Comparison of ENCODE assay signal across 2 cellular contexts in genomic region chrX:142663330-142664095, GRCh38.
A peak's percentile ranks its signal among the peaks of the same experiment; 100 is the strongest.
TF ChIP-seq lines count a peak whose summit lies in the region.

No MANE protein-coding gene starts in this region.

TF ChIP-seq in liver, 16 proteins besides CTCF, POLR2A, EP300 and RAD21 (continued from another document):
- TF ChIP-seq, protein P1, sequence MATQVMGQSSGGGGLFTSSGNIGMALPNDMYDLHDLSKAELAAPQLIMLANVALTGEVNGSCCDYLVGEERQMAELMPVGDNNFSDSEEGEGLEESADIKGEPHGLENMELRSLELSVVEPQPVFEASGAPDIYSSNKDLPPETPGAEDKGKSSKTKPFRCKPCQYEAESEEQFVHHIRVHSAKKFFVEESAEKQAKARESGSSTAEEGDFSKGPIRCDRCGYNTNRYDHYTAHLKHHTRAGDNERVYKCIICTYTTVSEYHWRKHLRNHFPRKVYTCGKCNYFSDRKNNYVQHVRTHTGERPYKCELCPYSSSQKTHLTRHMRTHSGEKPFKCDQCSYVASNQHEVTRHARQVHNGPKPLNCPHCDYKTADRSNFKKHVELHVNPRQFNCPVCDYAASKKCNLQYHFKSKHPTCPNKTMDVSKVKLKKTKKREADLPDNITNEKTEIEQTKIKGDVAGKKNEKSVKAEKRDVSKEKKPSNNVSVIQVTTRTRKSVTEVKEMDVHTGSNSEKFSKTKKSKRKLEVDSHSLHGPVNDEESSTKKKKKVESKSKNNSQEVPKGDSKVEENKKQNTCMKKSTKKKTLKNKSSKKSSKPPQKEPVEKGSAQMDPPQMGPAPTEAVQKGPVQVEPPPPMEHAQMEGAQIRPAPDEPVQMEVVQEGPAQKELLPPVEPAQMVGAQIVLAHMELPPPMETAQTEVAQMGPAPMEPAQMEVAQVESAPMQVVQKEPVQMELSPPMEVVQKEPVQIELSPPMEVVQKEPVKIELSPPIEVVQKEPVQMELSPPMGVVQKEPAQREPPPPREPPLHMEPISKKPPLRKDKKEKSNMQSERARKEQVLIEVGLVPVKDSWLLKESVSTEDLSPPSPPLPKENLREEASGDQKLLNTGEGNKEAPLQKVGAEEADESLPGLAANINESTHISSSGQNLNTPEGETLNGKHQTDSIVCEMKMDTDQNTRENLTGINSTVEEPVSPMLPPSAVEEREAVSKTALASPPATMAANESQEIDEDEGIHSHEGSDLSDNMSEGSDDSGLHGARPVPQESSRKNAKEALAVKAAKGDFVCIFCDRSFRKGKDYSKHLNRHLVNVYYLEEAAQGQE (IDR thresholded peaks at IDR 0.05) = peak; percentile 56
- peak; percentile 64 to 74 for TF ChIP-seq RXRA (IDR thresholded peaks at IDR 0.05)
- TF ChIP-seq FOXA2 (IDR thresholded peaks at IDR 0.05) = no peak
- TF ChIP-seq HNF4G (IDR thresholded peaks at IDR 0.05) = peak; percentile 99
- peak; percentile 97 to 100 for TF ChIP-seq HNF4A (conservative IDR thresholded peaks at IDR 0.05)
- no peak for TF ChIP-seq NR2F2 (IDR thresholded peaks at IDR 0.05)
- no peak for TF ChIP-seq EGR1 (IDR thresholded peaks at IDR 0.05; ENCODE audit: low read depth in 2 of 2)
- TF ChIP-seq, protein P2, sequence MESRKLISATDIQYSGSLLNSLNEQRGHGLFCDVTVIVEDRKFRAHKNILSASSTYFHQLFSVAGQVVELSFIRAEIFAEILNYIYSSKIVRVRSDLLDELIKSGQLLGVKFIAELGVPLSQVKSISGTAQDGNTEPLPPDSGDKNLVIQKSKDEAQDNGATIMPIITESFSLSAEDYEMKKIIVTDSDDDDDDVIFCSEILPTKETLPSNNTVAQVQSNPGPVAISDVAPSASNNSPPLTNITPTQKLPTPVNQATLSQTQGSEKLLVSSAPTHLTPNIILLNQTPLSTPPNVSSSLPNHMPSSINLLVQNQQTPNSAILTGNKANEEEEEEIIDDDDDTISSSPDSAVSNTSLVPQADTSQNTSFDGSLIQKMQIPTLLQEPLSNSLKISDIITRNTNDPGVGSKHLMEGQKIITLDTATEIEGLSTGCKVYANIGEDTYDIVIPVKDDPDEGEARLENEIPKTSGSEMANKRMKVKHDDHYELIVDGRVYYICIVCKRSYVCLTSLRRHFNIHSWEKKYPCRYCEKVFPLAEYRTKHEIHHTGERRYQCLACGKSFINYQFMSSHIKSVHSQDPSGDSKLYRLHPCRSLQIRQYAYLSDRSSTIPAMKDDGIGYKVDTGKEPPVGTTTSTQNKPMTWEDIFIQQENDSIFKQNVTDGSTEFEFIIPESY (IDR thresholded peaks at IDR 0.05) = peak; percentile 74
- peak; percentile 98 for TF ChIP-seq SP1 (IDR thresholded peaks at IDR 0.05)
- TF ChIP-seq YY1 (IDR thresholded peaks at IDR 0.05) = peak; percentile 54
- peak in 1 of 2 donors; percentile 7 for TF ChIP-seq GABPA (IDR thresholded peaks at IDR 0.05 in 1 of 2, conservative IDR thresholded peaks at IDR 0.05 in 1 of 2)
- TF ChIP-seq, protein P3, sequence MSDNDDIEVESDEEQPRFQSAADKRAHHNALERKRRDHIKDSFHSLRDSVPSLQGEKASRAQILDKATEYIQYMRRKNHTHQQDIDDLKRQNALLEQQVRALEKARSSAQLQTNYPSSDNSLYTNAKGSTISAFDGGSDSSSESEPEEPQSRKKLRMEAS (IDR thresholded peaks at IDR 0.05) = peak; percentile 30

TF ChIP-seq in HepG2, 621 proteins besides CTCF, POLR2A, EP300 and RAD21 (continued from another document):
- TF ChIP-seq ZNF281 (CRISPR knock-in tag; IDR thresholded peaks at IDR 0.05; ENCODE audit: borderline replicate concordance) = no peak
- TF ChIP-seq MEIS2 (CRISPR knock-in tag; IDR thresholded peaks at IDR 0.05) = no peak
- no peak for TF ChIP-seq SAFB2 (CRISPR knock-in tag; IDR thresholded peaks at IDR 0.05; ENCODE audit: borderline replicate concordance, low read depth)
